Comparison of ENCODE assay signal across 32 cellular contexts in genomic region chr18:48909721-48910120, GRCh38. TPM values are rescaled to one million over a fixed set of nuclear protein-coding genes. Genes with fewer than 3 reads are reported as not detected.
A peak's percentile ranks its signal among the peaks of the same experiment; 100 is the strongest.
DNase-seq lines count a peak whose midpoint lies in the region; ATAC-seq and TF ChIP-seq lines count a peak whose summit lies in the region.
"Had no signal": no experiment of that assay in that cellular context is flagged by ENCODE, and none has a peak within 500 bp of the region (broad histone marks: within the 10 kb centered on the region; RNA-seq: fewer than 3 reads in every experiment).

No MANE protein-coding gene starts in this region.

- H4K20me1 ChIP-seq in Loucy (ENCODE audit: insufficient read depth, low read length, poor library complexity, severe bottlenecking), result no peaks in the 10 kb centered on the region

- peak; percentile 28 to 48 for ATAC-seq in activated naive CD4-positive, alpha-beta T cell treated with anti-CD3 and anti-CD28 coated beads, Interleukin-2, amount 50 U/mL, for 72 hours
- peak; percentile 74 for ATAC-seq in effector memory CD8-positive, alpha-beta T cell (replicated peaks)
- ATAC-seq in GM21447 (IDR thresholded peaks at IDR 0.05; ENCODE audit: unreplicated experiment), result no peak
- ATAC-seq: left colon, pancreas had no signal

- no peaks in the 10 kb centered on the region for H3K36me3 ChIP-seq in Loucy (ENCODE audit: insufficient read depth, low read length)
- H3K36me3 ChIP-seq: cardiac muscle cell, pancreas, Peyer's patch, uterus had no signal

- H3K4me3 Mint-ChIP-seq in effector memory CD8-positive, alpha-beta T cell, result peak overlapping the region; percentile 33 to 45
- peak overlapping the region; percentile 39 for H3K4me3 Mint-ChIP-seq in type B pancreatic cell
- H3K4me3 Mint-ChIP-seq: B cell, HFFc6, IgD-negative memory B cell, neural crest cell had no signal

- no peak overlapping the region for H3K27ac Mint-ChIP-seq in activated naive CD4-positive, alpha-beta T cell treated with anti-CD3 and anti-CD28 coated beads, Interleukin-2, amount 50 U/mL, for 72 hours
- H3K27ac Mint-ChIP-seq in effector memory CD8-positive, alpha-beta T cell, result peak overlapping the region in 1 of 2 donors; percentile 23
- no peak overlapping the region for H3K27ac Mint-ChIP-seq in type B pancreatic cell
- H3K27ac Mint-ChIP-seq: B cell, HFFc6 had no signal

- no peak overlapping the region for H2AFZ ChIP-seq in Loucy (ENCODE audit: low read length)

- no peaks in the 10 kb centered on the region for H3K27me3 Mint-ChIP-seq in effector memory CD8-positive, alpha-beta T cell
- no peaks in the 10 kb centered on the region for H3K27me3 Mint-ChIP-seq in type B pancreatic cell
- H3K27me3 Mint-ChIP-seq: B cell, IgD-negative memory B cell had no signal

- H3K4me2 ChIP-seq in Loucy (ENCODE audit: low read depth, low read length, poor library complexity, severe bottlenecking), result no peak overlapping the region

- no peaks in the 10 kb centered on the region for H3K9me3 ChIP-seq in Loucy (ENCODE audit: insufficient read depth, low read depth, low read length)
- H3K9me3 ChIP-seq: pancreas, Peyer's patch, uterus had no signal

- H3K27me3 ChIP-seq in Loucy (ENCODE audit: insufficient read depth, low read length, poor library complexity, severe bottlenecking), result no peaks in the 10 kb centered on the region
- H3K27me3 ChIP-seq: cardiac muscle cell, pancreas, Peyer's patch, uterus had no signal

- H3K9ac ChIP-seq in Loucy (ENCODE audit: low read depth, low read length, poor library complexity, severe bottlenecking), result no peak overlapping the region

- no peaks in the 10 kb centered on the region for H3F3A ChIP-seq in Loucy (ENCODE audit: low read depth)

- peak overlapping the region; percentile 18 for H3K4me3 ChIP-seq in Loucy (ENCODE audit: low read length, poor library complexity, severe bottlenecking)
- H3K4me3 ChIP-seq: cardiac muscle cell, coronary artery, pancreas, Peyer's patch, skin epidermis, uterus had no signal

- no peak for TF ChIP-seq CTCF in Loucy (conservative IDR thresholded peaks at IDR 0.05; ENCODE audit: low read length)
- no peak for TF ChIP-seq CTCF in type B pancreatic cell (conservative IDR thresholded peaks at IDR 0.05)

- no peak for DNase-seq in activated naive CD4-positive, alpha-beta T cell treated with anti-CD3 and anti-CD28 coated beads, Interleukin-2, amount 50 U/mL, for 72 hours (ENCODE audit: low spot score in 2 of 2)
- DNase-seq in activated naive CD4-positive, alpha-beta T cell treated with anti-CD3 and anti-CD28 coated beads, Interleukin-2, amount 50 U/mL, for 16 hours, result no peak
- DNase-seq in effector memory CD8-positive, alpha-beta T cell, result no peak
- no peak for DNase-seq in type B pancreatic cell (ENCODE audit: extremely low spot score, unreplicated experiment)
- no peak for DNase-seq in cortex of kidney (lab: John Stamatoyannopoulos, UW)
- DNase-seq in COR-L47 (lab: John Stamatoyannopoulos, UW), result no peak
- DNase-seq: activated T-cell treated with anti-CD3 and anti-CD28 coated beads, Interleukin-2, amount 50 U/mL, for 48 hours; Calu3; DMS79; effector memory CD4-positive, alpha-beta T cell; GDM1; GOT3; HFFc6; hypothalamus; left colon; NCI-H1048; NCI-H2107; NCI-H345; NCI-H748 treated with DMSO at 0.1 percent for 48 hours; SHP77; stimulated activated naive CD4-positive, alpha-beta T cell treated with Interleukin-2 at 50 U/mL for 16 hours; uterus had no signal

- H3K79me2 ChIP-seq in Loucy (ENCODE audit: insufficient read depth, low read length), result no peaks in the 10 kb centered on the region

- H3K4me1 ChIP-seq in Loucy (ENCODE audit: insufficient read depth, low read length, poor library complexity, severe bottlenecking), result peaks cover 12% of the 10 kb centered on the region
- H3K4me1 ChIP-seq: pancreas, Peyer's patch, uterus had no signal

- no peaks in the 10 kb centered on the region for H3K9me2 ChIP-seq in Loucy (replicated peaks; ENCODE audit: low read depth, low read length)

- H3K4me1 Mint-ChIP-seq in effector memory CD8-positive, alpha-beta T cell (ENCODE audit: low read depth in 2 of 2), result peaks cover 30 to 33% of the 10 kb centered on the region in 2 donors
- H3K4me1 Mint-ChIP-seq in type B pancreatic cell (ENCODE audit: unreplicated experiment), result peaks cover 23% of the 10 kb centered on the region
- H3K4me1 Mint-ChIP-seq: B cell had no signal

- peaks cover 0 to 1% of the 10 kb centered on the region in 2 donors for H3K36me3 Mint-ChIP-seq in activated naive CD4-positive, alpha-beta T cell treated with anti-CD3 and anti-CD28 coated beads, Interleukin-2, amount 50 U/mL, for 72 hours
- peaks cover 3% of the 10 kb centered on the region for H3K36me3 Mint-ChIP-seq in effector memory CD8-positive, alpha-beta T cell (ENCODE audit: insufficient read depth)
- H3K36me3 Mint-ChIP-seq in type B pancreatic cell, result no peaks in the 10 kb centered on the region

- H3K9me3 Mint-ChIP-seq in activated naive CD4-positive, alpha-beta T cell treated with anti-CD3 and anti-CD28 coated beads, Interleukin-2, amount 50 U/mL, for 72 hours, result peaks cover 0 to 5% of the 10 kb centered on the region in 2 donors
- peaks cover 2 to 6% of the 10 kb centered on the region in 2 donors for H3K9me3 Mint-ChIP-seq in effector memory CD8-positive, alpha-beta T cell
- peaks cover 5% of the 10 kb centered on the region for H3K9me3 Mint-ChIP-seq in type B pancreatic cell
- H3K9me3 Mint-ChIP-seq: IgD-negative memory B cell had no signal

RNA-seq across cellular contexts. Expression of gene SMAD7, which starts 41.0 kb away (rescaled TPM):
- total RNA-seq in activated naive CD4-positive, alpha-beta T cell treated with anti-CD3 and anti-CD28 coated beads, Interleukin-2, amount 50 U/mL, for 72 hours, result 10 to 100 TPM; 13.4 to 14.6 TPM
- total RNA-seq in type B pancreatic cell (ENCODE audit: low replicate concordance), result 17.8 and 30.9 TPM in 2 replicates
